ENCODE assay signal across 16 cellular contexts in genomic region chr14:97336816-97337215, GRCh38.
DNase-seq lines count a peak whose midpoint lies in the region; ATAC-seq and TF ChIP-seq lines count a peak whose summit lies in the region.
"Had no signal": no experiment of that assay in that cellular context is flagged by ENCODE, and none has a peak within 500 bp of the region (broad histone marks: within the 10 kb centered on the region; RNA-seq: fewer than 3 reads in every experiment).

No MANE protein-coding gene starts in this region.

- H3K9ac ChIP-seq in DND-41 (ENCODE audit: low read depth, low read length), result no peak overlapping the region
- H3K9ac ChIP-seq in neural cell (ENCODE audit: low read length), result no peak overlapping the region

- peaks cover 17% of the 10 kb centered on the region for H3K9me3 ChIP-seq in DND-41 (ENCODE audit: insufficient read depth, low read length, severe bottlenecking)
- H3K9me3 ChIP-seq in neural cell (ENCODE audit: low read length), result no peaks in the 10 kb centered on the region
- H3K9me3 ChIP-seq: HAP-1 had no signal

- no peak for TF ChIP-seq CTCF in DND-41 (IDR thresholded peaks at IDR 0.05; ENCODE audit: borderline replicate concordance, extremely low read depth, low read length, poor library complexity, severe bottlenecking)
- no peak for TF ChIP-seq CTCF in neural cell (IDR thresholded peaks at IDR 0.05; ENCODE audit: poor library complexity, severe bottlenecking)
- TF ChIP-seq CTCF in foreskin keratinocyte (conservative IDR thresholded peaks at IDR 0.05), result no peak

- no peaks in the 10 kb centered on the region for H3K9me2 ChIP-seq in neural cell (ENCODE audit: insufficient read depth, low read length)

- H3K4me3 ChIP-seq in DND-41 (ENCODE audit: low read depth in 1 of 2, low read length in 2 of 2) (no peak overlapping the region), neural cell (ENCODE audit: low read length) (no peak overlapping the region)
- H3K4me3 ChIP-seq: GM12878, HAP-1 had no signal

- peaks cover 43% of the 10 kb centered on the region for H3K4me1 ChIP-seq in DND-41 (ENCODE audit: insufficient read depth, low read length)
- no peaks in the 10 kb centered on the region for H3K4me1 ChIP-seq in foreskin keratinocyte
- H3K4me1 ChIP-seq: HAP-1 had no signal

- H3K36me3 ChIP-seq in DND-41 (ENCODE audit: insufficient read depth, low read length) (no peaks in the 10 kb centered on the region), neural cell (ENCODE audit: insufficient read depth, low read length) (no peaks in the 10 kb centered on the region)
- H3K36me3 ChIP-seq: HAP-1 had no signal

- H3F3A ChIP-seq in neural cell (ENCODE audit: insufficient read depth, low read length, poor library complexity, severe bottlenecking), result no peaks in the 10 kb centered on the region

- H3K4me2 ChIP-seq in DND-41 (ENCODE audit: insufficient read depth, low read length) (no peak overlapping the region), neural cell (ENCODE audit: low read length) (no peak overlapping the region)

- ATAC-seq in DND-41 (ENCODE audit: insufficient read depth, low read depth) (no peak), foreskin keratinocyte (no peak), GM18511 (IDR thresholded peaks at IDR 0.05; ENCODE audit: unreplicated experiment) (no peak), GM18861 (IDR thresholded peaks at IDR 0.05; ENCODE audit: unreplicated experiment) (no peak)
- ATAC-seq: GM12878, HepG2 had no signal

- no peaks in the 10 kb centered on the region for H3K79me2 ChIP-seq in DND-41 (ENCODE audit: insufficient read depth, low read length)
- H3K79me2 ChIP-seq in neural cell (replicated peaks; ENCODE audit: insufficient read depth, low read length), result no peaks in the 10 kb centered on the region

- no peak overlapping the region for H2AFZ ChIP-seq in DND-41 (ENCODE audit: low read depth, low read length)
- H2AFZ ChIP-seq in neural cell (ENCODE audit: low read depth, low read length), result no peak overlapping the region

- no peak for TF ChIP-seq EP300 in neural cell (conservative IDR thresholded peaks at IDR 0.05; ENCODE audit: poor library complexity, severe bottlenecking)

- no peak for TF ChIP-seq RAD21 in neural cell (conservative IDR thresholded peaks at IDR 0.05)

- H3K27me3 ChIP-seq in DND-41 (ENCODE audit: insufficient read depth, low read length, poor library complexity), result no peaks in the 10 kb centered on the region
- H3K27me3 ChIP-seq in neural cell (ENCODE audit: insufficient read depth, low read depth, low read length), result no peaks in the 10 kb centered on the region
- H3K27me3 ChIP-seq in foreskin keratinocyte, result no peaks in the 10 kb centered on the region

- H3K27ac ChIP-seq in DND-41 (ENCODE audit: low read length), result peak overlapping the region; percentile 69
- H3K27ac ChIP-seq in neural cell (ENCODE audit: low read length), result peak overlapping the region; percentile 16
- H3K27ac ChIP-seq in foreskin keratinocyte, result no peak overlapping the region

- H4K20me1 ChIP-seq in DND-41 (ENCODE audit: insufficient read depth, low read length) (no peaks in the 10 kb centered on the region), neural cell (ENCODE audit: insufficient read depth) (no peaks in the 10 kb centered on the region)

- DNase-seq in DND-41 (no peak), hippocampal formation (lab: John Stamatoyannopoulos, UW) (peak; percentile 5 to 7), superior temporal gyrus (ENCODE audit: extremely low spot score) (peak; percentile 57), NCI-H2171 treated with DMSO at 0.1 percent for 48 hours (lab: John Stamatoyannopoulos, UW) (no peak), foreskin keratinocyte (no peak)
- DNase-seq: 8988T; Calu3; CD4-positive, alpha-beta T cell; DMS 273 treated with DMSO at 0.1 percent for 48 hours; HFFc6 had no signal

TF ChIP-seq in neural cell, 6 proteins besides CTCF, POLR2A, EP300 and RAD21:
- no peak for TF ChIP-seq EZH2 (IDR thresholded peaks at IDR 0.05; ENCODE audit: borderline replicate concordance, insufficient read depth, low read length, poor library complexity, severe bottlenecking)
- TF ChIP-seq REST (IDR thresholded peaks at IDR 0.05; ENCODE audit: borderline replicate concordance), result no peak
- no peak for TF ChIP-seq SMC3 (conservative IDR thresholded peaks at IDR 0.05; ENCODE audit: poor library complexity)
- no peak for TF ChIP-seq POLR2AphosphoS5 (IDR thresholded peaks at IDR 0.05)
- TF ChIP-seq TAF1 (IDR thresholded peaks at IDR 0.05; ENCODE audit: low read depth), result no peak
- TF ChIP-seq MXI1 (conservative IDR thresholded peaks at IDR 0.05; ENCODE audit: poor library complexity, severe bottlenecking), result no peak

Comparison
In these comparisons a context has a peak if more than half of its experiments do, and no peak if none do; other contexts are left out.
1. DNase-seq: peak in hippocampal formation (2 of 2) and superior temporal gyrus (single experiment); none in DND-41 (single experiment), NCI-H2171 treated with DMSO at 0.1 percent for 48 hours (single experiment) and foreskin keratinocyte (0 of 2).